In genomic region chr18:48622911-48623431, GRCh38 we compare ENCODE assay signal across 10 cellular contexts.
A peak's percentile ranks its signal among the peaks of the same experiment; 100 is the strongest.
DNase-seq lines count a peak whose midpoint lies in the region; ATAC-seq, FAIRE-seq and TF ChIP-seq lines count a peak whose summit lies in the region.
"Had no signal": no experiment of that assay in that cellular context is flagged by ENCODE, and none has a peak within 500 bp of the region (broad histone marks: within the 10 kb centered on the region; RNA-seq: fewer than 3 reads in every experiment).

No MANE protein-coding gene starts in this region.

- H3K4me2 ChIP-seq in GM12878 (ENCODE audit: control insufficient read depth, insufficient read depth) = no peak overlapping the region

- TF ChIP-seq EP300 in GM12878 (IDR thresholded peaks at IDR 0.05; ENCODE audit: borderline replicate concordance in 1 of 2, control insufficient read depth in 1 of 2, low read depth in 2 of 2, low read length in 2 of 2) = no peak

- no peak overlapping the region for H3K9ac ChIP-seq in GM12878 (ENCODE audit: control insufficient read depth, insufficient read depth, low read length)

- no peak for TF ChIP-seq CTCF in GM12878 (IDR thresholded peaks at IDR 0.05 in 2 of 3, conservative IDR thresholded peaks at IDR 0.05 in 1 of 3; ENCODE audit: control insufficient read depth in 2 of 3, extremely low read depth in 1 of 3, insufficient read depth in 1 of 3, low read depth in 3 of 3, low read length in 3 of 3)

- no peaks in the 10 kb centered on the region for H3K9me3 ChIP-seq in GM12878 (replicated peaks; ENCODE audit: control insufficient read depth, insufficient read depth, low read length)
- H3K9me3 ChIP-seq in aorta (ENCODE audit: control insufficient read depth, low read length) = no peaks in the 10 kb centered on the region

- H3K36me3 ChIP-seq in GM12878 (ENCODE audit: control insufficient read depth in 2 of 2, insufficient read depth in 2 of 2, low read length in 1 of 2) = no peaks in the 10 kb centered on the region
- no peaks in the 10 kb centered on the region for H3K36me3 ChIP-seq in aorta (ENCODE audit: control insufficient read depth in 1 of 2, insufficient read depth in 2 of 2, low read length in 1 of 2)

- H3K4me1 ChIP-seq in GM12878 (ENCODE audit: control insufficient read depth, insufficient read depth, low read length) (peaks cover 14% of the 10 kb centered on the region), aorta (ENCODE audit: control insufficient read depth in 1 of 2, insufficient read depth in 2 of 2, low read length in 2 of 2) (peaks cover 2 to 9% of the 10 kb centered on the region in 2 donors)

- H2AFZ ChIP-seq in GM12878 (ENCODE audit: control insufficient read depth, low read depth, low read length) = no peak overlapping the region

- RAD21 ChIA-PET in GM12878 (lab: Charles Lee; ENCODE audit: unreplicated experiment) = no interaction called here

- CTCF ChIA-PET in GM12878 (lab: Yijun Ruan, JAX) (no interaction called here), HEK293T (lab: Yijun Ruan, JAX) (no interaction called here)

- no peaks in the 10 kb centered on the region for H4K20me1 ChIP-seq in GM12878 (ENCODE audit: control insufficient read depth, insufficient read depth)

- H3K27ac Mint-ChIP-seq in activated naive CD4-positive, alpha-beta T cell treated with anti-CD3 and anti-CD28 coated beads, Interleukin-2, amount 50 U/mL, for 72 hours = no peak overlapping the region

- intact Hi-C loops in GM12878 (cut with micrococcal nuclease; ENCODE audit: unreplicated experiment) = no loop called here
- intact Hi-C loops in aorta (cut with DNase I) = loop anchor here in 1 of 2 donors (2.0 kb wide), 1 partner anchor 82 kb away; no protein-coding TSS in a partner anchor

- 18% methylated on average over 13 of the region's 13 CpGs for WGBS in GM12878 (ENCODE audit: insufficient coverage, insufficient replicate concordance, low lambda C conversion rate, missing lambda C conversion rate)
- WGBS in aorta, 2 donors = 28 to 29% methylated on average over 13 of the region's 13 CpGs

- no peak for TF ChIP-seq POLR2A in GM12878 (IDR thresholded peaks at IDR 0.05; ENCODE audit: low read depth, low read length)

- no peak for FAIRE-seq in GM12878 (lab: Jason Lieb, UNC)

- no peak for DNase-seq in GM12878 (ENCODE audit: low read depth, low spot score)
- peak; percentile 65 for DNase-seq in left kidney (ENCODE audit: low read depth, low spot score)
- peak; percentile 75 to 84 for DNase-seq in aorta
- no peak for DNase-seq in NCI-H2081 (lab: John Stamatoyannopoulos, UW)
- no peak for DNase-seq in HEK293T (ENCODE audit: extremely low spot score)
- DNase-seq in activated naive CD4-positive, alpha-beta T cell treated with anti-CD3 and anti-CD28 coated beads, Interleukin-2, amount 50 U/mL, for 72 hours (ENCODE audit: low spot score in 2 of 2) = no peak
- DNase-seq: naive thymus-derived CD4-positive, alpha-beta T cell; NCI-H524; T-helper 9 cell had no signal

- H3K4me3 ChIP-seq in GM12878 (no peak overlapping the region), aorta (ENCODE audit: low read length in 2 of 2) (no peak overlapping the region)

- TF ChIP-seq RAD21 in GM12878 (IDR thresholded peaks at IDR 0.05; ENCODE audit: insufficient read depth, low read depth, low read length) = no peak

- H3K79me2 ChIP-seq in GM12878 (ENCODE audit: control insufficient read depth, insufficient read depth, low read length) = no peaks in the 10 kb centered on the region

- BruUV-seq in GM12878 (replicated peaks; lab: Mats Ljungman, UMichigan) = no TSS peak

- POLR2A ChIA-PET in GM12878 (lab: Charles Lee) (no interaction called here), HEK293T (lab: Yijun Ruan, JAX) (no interaction called here)

- ATAC-seq in HG02870 (IDR thresholded peaks at IDR 0.05; ENCODE audit: unreplicated experiment) (peak; percentile 46), GM12878 (peak; percentile 57), aorta (ENCODE audit: low FRiP score) (no peak)
- ATAC-seq in activated naive CD4-positive, alpha-beta T cell treated with anti-CD3 and anti-CD28 coated beads, Interleukin-2, amount 50 U/mL, for 72 hours = no peak
- ATAC-seq: naive thymus-derived CD4-positive, alpha-beta T cell had no signal

- H3K36me3 Mint-ChIP-seq in activated naive CD4-positive, alpha-beta T cell treated with anti-CD3 and anti-CD28 coated beads, Interleukin-2, amount 50 U/mL, for 72 hours = no peaks in the 10 kb centered on the region
- H3K36me3 Mint-ChIP-seq: naive thymus-derived CD4-positive, alpha-beta T cell had no signal

- in situ Hi-C loops in GM12878 (cut with MboI) = no loop called here

- H3K27me3 ChIP-seq in GM12878 (replicated peaks in 1 of 2; ENCODE audit: control insufficient read depth in 2 of 2, insufficient read depth in 2 of 2, low read length in 1 of 2) (no peaks in the 10 kb centered on the region), aorta (ENCODE audit: control insufficient read depth in 1 of 2, insufficient read depth in 2 of 2, low read length in 1 of 2) (no peaks in the 10 kb centered on the region)

- no peaks in the 10 kb centered on the region for H3K9me3 Mint-ChIP-seq in activated naive CD4-positive, alpha-beta T cell treated with anti-CD3 and anti-CD28 coated beads, Interleukin-2, amount 50 U/mL, for 72 hours

- H3K27ac ChIP-seq in GM12878 (ENCODE audit: control insufficient read depth, insufficient read depth) = no peak overlapping the region
- H3K27ac ChIP-seq in aorta (ENCODE audit: low read depth in 1 of 2, low read length in 2 of 2) = peak overlapping the region in 1 of 2 donors; percentile 65

- SMC1A ChIA-PET in GM12878 (lab: Charles Lee; ENCODE audit: uncharacterized antibody, unreplicated experiment) = no interaction called here

TF ChIP-seq in GM12878, 131 proteins besides CTCF, POLR2A, EP300 and RAD21:
- no peak for TF ChIP-seq ZSCAN29 (IDR thresholded peaks at IDR 0.05)
- TF ChIP-seq MEF2B (IDR thresholded peaks at IDR 0.05; ENCODE audit: partially characterized antibody, poor library complexity, severe bottlenecking) = no peak
- peak; percentile 60 for TF ChIP-seq EED (IDR thresholded peaks at IDR 0.05; ENCODE audit: low read depth)
- no peak for TF ChIP-seq SKIL (IDR thresholded peaks at IDR 0.05; ENCODE audit: low read depth, poor library complexity, severe bottlenecking)
- TF ChIP-seq CREM (IDR thresholded peaks at IDR 0.05; ENCODE audit: low read depth) = peak; percentile 31; the same call in 1 of the 2 replicates
- peak; percentile 64; the same call in 1 of the 2 replicates for TF ChIP-seq TCF12 (IDR thresholded peaks at IDR 0.05; ENCODE audit: low read depth, low read length)

TF ChIP-seq in HEK293T, 16 proteins besides CTCF, POLR2A, EP300 and RAD21:
- TF ChIP-seq ELF4 (IDR thresholded peaks at IDR 0.05) (no peak), FOXA1 (IDR thresholded peaks at IDR 0.05) (no peak), BHLHE40 (IDR thresholded peaks at IDR 0.05; ENCODE audit: borderline replicate concordance) (no peak), LEF1 (IDR thresholded peaks at IDR 0.05; ENCODE audit: borderline replicate concordance) (no peak), SUZ12 (IDR thresholded peaks at IDR 0.05) (no peak), L3MBTL2 (conservative IDR thresholded peaks at IDR 0.05) (no peak), TARDBP (IDR thresholded peaks at IDR 0.05) (no peak), ARNT (IDR thresholded peaks at IDR 0.05) (no peak), CTBP1 (IDR thresholded peaks at IDR 0.05; ENCODE audit: borderline replicate concordance) (no peak), HDGF (IDR thresholded peaks at IDR 0.05; ENCODE audit: borderline replicate concordance) (no peak), FOXM1 (IDR thresholded peaks at IDR 0.05; ENCODE audit: borderline replicate concordance) (no peak), ZNF384 (IDR thresholded peaks at IDR 0.05) (no peak)

Comparison
In these comparisons a context has a peak if more than half of its experiments do, and no peak if none do; other contexts are left out.
1. ATAC-seq: peak in HG02870 (single experiment) and GM12878 (single experiment); none in aorta (single experiment) and activated naive CD4-positive, alpha-beta T cell treated with anti-CD3 and anti-CD28 coated beads, Interleukin-2, amount 50 U/mL, for 72 hours (0 of 2).
2. DNase-seq: peak in left kidney (single experiment) and aorta (2 of 2); none in GM12878 (single experiment), NCI-H2081 (0 of 2), HEK293T (single experiment) and activated naive CD4-positive, alpha-beta T cell treated with anti-CD3 and anti-CD28 coated beads, Interleukin-2, amount 50 U/mL, for 72 hours (0 of 2).